8 cellular contexts compared by ENCODE assay signal in the genomic region with DNA sequence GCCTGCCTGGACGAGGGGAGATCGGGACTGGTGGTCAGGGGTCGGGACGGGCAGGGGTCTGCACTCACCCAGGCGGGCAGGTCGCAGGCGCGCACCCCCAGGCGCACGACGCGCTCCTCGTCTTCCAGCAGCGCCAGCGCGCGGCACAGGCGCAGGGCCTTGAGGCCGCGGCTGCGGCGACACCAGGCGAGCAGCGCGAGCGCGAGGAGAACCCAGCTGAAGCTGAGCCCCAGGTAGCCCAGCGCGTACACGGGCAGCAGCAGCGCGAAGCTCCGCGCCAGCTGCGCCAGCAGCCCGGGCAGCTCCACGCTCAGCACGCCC. TPM values are rescaled to one million over a fixed set of nuclear protein-coding genes. Genes with fewer than 3 reads are reported as not detected.
A peak's percentile ranks its signal among the peaks of the same experiment; 100 is the strongest.
DNase-seq lines count a peak whose midpoint lies in the region; ATAC-seq and TF ChIP-seq lines count a peak whose summit lies in the region.

No MANE protein-coding gene starts in this region.

- peaks cover 3% of the 10 kb centered on the region; the same call in 1 of the 2 replicates for H3K27me3 ChIP-seq in DOHH2 (ENCODE audit: control insufficient read depth, low read length)
- H3K27me3 ChIP-seq in iPS-18a (ENCODE audit: control insufficient read depth, insufficient read depth, low read length), result peaks cover 26% of the 10 kb centered on the region
- no peaks in the 10 kb centered on the region for H3K27me3 ChIP-seq in gastrocnemius medialis

- TF ChIP-seq CTCF in DOHH2 (IDR thresholded peaks at IDR 0.05; ENCODE audit: low read depth, low read length, poor library complexity, severe bottlenecking) (no peak), astrocyte of the spinal cord (IDR thresholded peaks at IDR 0.05; ENCODE audit: low read depth, low read length) (no peak), gastrocnemius medialis (IDR thresholded peaks at IDR 0.05 in 4 of 5, conservative IDR thresholded peaks at IDR 0.05 in 1 of 5) (no peak)

- H3K4me3 ChIP-seq in DOHH2 (ENCODE audit: low read length) (peak overlapping the region; percentile 79), astrocyte of the spinal cord (ENCODE audit: low read depth, low read length) (peak overlapping the region; percentile 74), iPS-18a (ENCODE audit: low read length) (peak overlapping the region; percentile 87), gastrocnemius medialis (peak overlapping the region; percentile 79 to 87 (median 86))

- peak overlapping the region; percentile 91 for H3K4me2 ChIP-seq in DOHH2 (ENCODE audit: low read length)

- H3K9me2 ChIP-seq in DOHH2 (replicated peaks; ENCODE audit: control insufficient read depth, low read length), result no peaks in the 10 kb centered on the region

- H3K27ac ChIP-seq in DOHH2 (ENCODE audit: low read depth, low read length) (peak overlapping the region; percentile 55), iPS-18a (ENCODE audit: low read length) (no peak overlapping the region), gastrocnemius medialis (peak overlapping the region; percentile 96 to 100 (median 99))

- H3K4me1 ChIP-seq in DOHH2 (ENCODE audit: control insufficient read depth, low read length) (peaks cover 35% of the 10 kb centered on the region), iPS-18a (ENCODE audit: control insufficient read depth, low read depth, low read length) (peaks cover 6% of the 10 kb centered on the region), gastrocnemius medialis (peaks cover 13 to 17% of the 10 kb centered on the region in 2 donors)

- peaks cover 12% of the 10 kb centered on the region for H3F3A ChIP-seq in DOHH2 (ENCODE audit: control insufficient read depth, insufficient read depth)

- intact Hi-C loops in gastrocnemius medialis (cut with DNase I; ENCODE audit: low total_unique reads), result loop anchor here (1.0 to 5.0 kb wide), 5 partner anchors 11 to 127 kb away; a partner anchor contains a TSS

- peaks cover 9% of the 10 kb centered on the region; the same call in 1 of the 2 replicates for H4K20me1 ChIP-seq in DOHH2 (ENCODE audit: control insufficient read depth, insufficient read depth, low read depth, low read length)

- peaks cover 47% of the 10 kb centered on the region for H3K79me2 ChIP-seq in DOHH2 (ENCODE audit: control insufficient read depth, low read length)

- no peak for TF ChIP-seq POLR2A in gastrocnemius medialis (IDR thresholded peaks at IDR 0.05)

- H3K36me3 ChIP-seq in DOHH2 (ENCODE audit: control insufficient read depth, low read length) (peaks cover 4% of the 10 kb centered on the region; the same call in 1 of the 2 replicates), iPS-18a (ENCODE audit: control insufficient read depth, low read depth, low read length) (no peaks in the 10 kb centered on the region), gastrocnemius medialis (no peaks in the 10 kb centered on the region)

- in situ Hi-C loops in astrocyte of the spinal cord (cut with HindIII; ENCODE audit: low sequenced_read_pairs), result no loop called here
- in situ Hi-C loops in gastrocnemius medialis (cut with MboI; ENCODE audit: low sequenced_read_pairs in 4 of 4), result loop anchor here in 1 of 4 donors (25.0 kb wide), 1 partner anchor 117 kb away; a partner anchor contains a TSS

- H3K9me3 ChIP-seq in DOHH2 (ENCODE audit: control insufficient read depth, insufficient read depth, low read length), result no peaks in the 10 kb centered on the region
- no peaks in the 10 kb centered on the region for H3K9me3 ChIP-seq in iPS-18a (ENCODE audit: control insufficient read depth, low read depth, low read length)
- no peaks in the 10 kb centered on the region for H3K9me3 ChIP-seq in gastrocnemius medialis

- ATAC-seq in GM19463 (IDR thresholded peaks at IDR 0.05; ENCODE audit: unreplicated experiment) (peak; percentile 46), HG03520 (IDR thresholded peaks at IDR 0.05; ENCODE audit: unreplicated experiment) (peak; percentile 46), gastrocnemius medialis (peak; percentile 64 to 70)

- peak overlapping the region; percentile 61 for H3K9ac ChIP-seq in iPS-18a (ENCODE audit: low read length)

- DNase-seq in RPMI7951 (ENCODE audit: low read depth) (peak; percentile 84), astrocyte of the spinal cord (ENCODE audit: low read depth, low spot score) (peak; percentile 81), gastrocnemius medialis (peak; percentile 33 to 60), ecto neural progenitor cell (ENCODE audit: low spot score) (no peak)

RNA-seq across cellular contexts. Expression of a gene that starts 0.3 kb away (rescaled TPM):
- 77.9 and 87.3 TPM in 2 replicates for total RNA-seq in RPMI7951 (2014; rRNA removed; shearing (Covaris generic))
- total RNA-seq in gastrocnemius medialis, result 100 to 1,000 TPM in 1 of 4 donors, 10 to 100 TPM in 3; 67.5 to 106 (median 74.7) TPM

RNA-seq across cellular contexts. Expression of a gene that starts 27.4 kb away (rescaled TPM):
- total RNA-seq in RPMI7951 (2014; rRNA removed; shearing (Covaris generic)), result 5.4 and 6.2 TPM in 2 replicates
- 10 to 100 TPM in 3 of 4 donors, 1 to 10 TPM in 1; 7.8 to 16.6 (median 11.0) TPM for total RNA-seq in gastrocnemius medialis
